ENCODE assay signal across 8 cellular contexts in genomic region chr12:124567035-124567672, GRCh38. TPM values are rescaled to one million over a fixed set of nuclear protein-coding genes. Genes with fewer than 3 reads are reported as not detected.
DNase-seq lines count a peak whose midpoint lies in the region; ATAC-seq and TF ChIP-seq lines count a peak whose summit lies in the region.

Gene NCOR2 (minus strand): TSS chr12:124567612. CDS start chr12:124495251, 72,361 bp downstream.

- ATAC-seq in HG03064 (IDR thresholded peaks at IDR 0.05; ENCODE audit: low read depth, unreplicated experiment): peak; percentile 16

- H3K36me3 ChIP-seq in SU-DHL-6 (ENCODE audit: low read length) (no peaks in the 10 kb centered on the region), iPS DF 6.9 (ENCODE audit: control insufficient read depth, insufficient read depth, low read length) (no peaks in the 10 kb centered on the region), spleen (peaks cover 0 to 14% (median 0%) of the 10 kb centered on the region in 6 donors)

- peak within 1 kb of the TSS; percentile 80 for H3K4me2 ChIP-seq in SU-DHL-6 (ENCODE audit: low read depth, low read length, poor library complexity, severe bottlenecking)

- peaks cover 8% of the 10 kb centered on the region for H3K4me1 ChIP-seq in iPS DF 6.9 (ENCODE audit: control insufficient read depth, insufficient read depth, low read length)
- peaks cover 40 to 66% (median 58%) of the 10 kb centered on the region in 6 donors for H3K4me1 ChIP-seq in spleen

- H3K9ac ChIP-seq in SU-DHL-6 (ENCODE audit: low read length): peak within 1 kb of the TSS; percentile 86

- H3K27ac ChIP-seq in SU-DHL-6 (ENCODE audit: low read depth, low read length) (peak within 1 kb of the TSS; percentile 65), angular gyrus (ENCODE audit: low read depth, low read length) (peak within 1 kb of the TSS; percentile 90), iPS DF 6.9 (ENCODE audit: low read length) (no peak within 1 kb of the TSS), spleen (peak within 1 kb of the TSS; percentile 90 to 98 (median 94))

- 0 out of 2 replicates have a peak, but pooled peaks cover 13% of the 10 kb centered on the region for H4K20me1 ChIP-seq in SU-DHL-6 (ENCODE audit: low read depth, low read length)

- H3K9me3 ChIP-seq in SU-DHL-6 (ENCODE audit: insufficient read depth, low read length) (no peaks in the 10 kb centered on the region), iPS DF 6.9 (ENCODE audit: control insufficient read depth, insufficient read depth, low read length) (no peaks in the 10 kb centered on the region), spleen (no peaks in the 10 kb centered on the region)

- DNase-seq in NCI-H2227 (lab: John Stamatoyannopoulos, UW; ENCODE audit: unreplicated experiment) (peak; percentile 63), NCI-H2227 treated with DMSO at 0.1 percent for 48 hours (lab: John Stamatoyannopoulos, UW) (no peak), iPS DF 6.9 (ENCODE audit: low read depth, low spot score) (no peak), spleen (peak; percentile 92), NCI-H2081 treated with DMSO at 0.1 percent for 48 hours (lab: John Stamatoyannopoulos, UW) (no peak)

- intact Hi-C loops in spleen (cut with DNase I; ENCODE audit: low total_unique reads): loop anchor here (10.0 kb wide), 1 partner anchor 198 kb away; no protein-coding TSS in a partner anchor

- H3K9me2 ChIP-seq in SU-DHL-6 (replicated peaks; ENCODE audit: insufficient read depth, low read length): no peaks in the 10 kb centered on the region

- no CpG with 5 or more reads among the region's 102 CpGs for whole genome bisulfite sequencing in iPS DF 6.9 (ENCODE audit: insufficient coverage, insufficient read length)
- WGBS in spleen, 5 donors: 1 to 2% (median 1%) methylated on average over 21 to 90 of the region's 102 CpGs; no CpG with 5 or more reads in 1 of the 5 donors

- TF ChIP-seq POLR2A in spleen (IDR thresholded peaks at IDR 0.05): no peak

- peaks cover 46% of the 10 kb centered on the region for H3K79me2 ChIP-seq in SU-DHL-6 (ENCODE audit: insufficient read depth, low read length)

- H3K4me3 ChIP-seq in SU-DHL-6 (ENCODE audit: insufficient read depth, low read length, poor library complexity, severe bottlenecking) (peak within 1 kb of the TSS; percentile 66), iPS DF 6.9 (ENCODE audit: low read length) (peak within 1 kb of the TSS; percentile 69), spleen (peak within 1 kb of the TSS; percentile 90 to 99 (median 94))

- no peaks in the 10 kb centered on the region for H3F3A ChIP-seq in SU-DHL-6 (ENCODE audit: insufficient read depth)

- H3K27me3 ChIP-seq in SU-DHL-6 (ENCODE audit: low read length) (no peaks in the 10 kb centered on the region), iPS DF 6.9 (ENCODE audit: control insufficient read depth, insufficient read depth, low read length) (no peaks in the 10 kb centered on the region), spleen (replicated peaks in 1 of 7) (no peaks in the 10 kb centered on the region)

- TF ChIP-seq CTCF in SU-DHL-6 (IDR thresholded peaks at IDR 0.05; ENCODE audit: insufficient read depth, low read length, poor library complexity, severe bottlenecking) (no peak), spleen (IDR thresholded peaks at IDR 0.05 in 8 of 11, conservative IDR thresholded peaks at IDR 0.05 in 3 of 11) (peak in 1 of 11 experiments; percentile 30)

- H2AFZ ChIP-seq in SU-DHL-6 (ENCODE audit: low read depth, low read length, severe bottlenecking): peak within 1 kb of the TSS; percentile 87

RNA-seq across cellular contexts. Expression of gene NCOR2, which starts in this region (rescaled TPM):
- total RNA-seq in spleen: 100 to 1,000 TPM; 145 to 236 (median 174) TPM
- 10 to 100 TPM; 13.2 to 60.6 (median 17.2) TPM for polyA plus RNA-seq in spleen

Comparison
In these comparisons a context has a peak if more than half of its experiments do, and no peak if none do; other contexts are left out.
1. DNase-seq: peak in NCI-H2227 (single experiment) and spleen (single experiment); none in NCI-H2227 treated with DMSO at 0.1 percent for 48 hours (single experiment), iPS DF 6.9 (single experiment) and NCI-H2081 treated with DMSO at 0.1 percent for 48 hours (single experiment).
2. Peak in every context shown above with its lines, with median percentiles within 50 percentile points of each other: H3K4me3 ChIP-seq.